ENCODE assay signal across 1 cellular context in genomic region chr6:127121637-127121960, GRCh38.
TF ChIP-seq lines count a peak whose summit lies in the region.

No MANE protein-coding gene starts in this region.

TF ChIP-seq in GM23338, 12 proteins besides CTCF, POLR2A, EP300 and RAD21 (continued from another document):
- TF ChIP-seq NANOG (IDR thresholded peaks at IDR 0.05; ENCODE audit: borderline replicate concordance) (no peak), EZH2 (IDR thresholded peaks at IDR 0.05; ENCODE audit: low read depth, unreplicated experiment) (no peak), CREB1 (CRISPR knock-in tag; IDR thresholded peaks at IDR 0.05; ENCODE audit: low read depth) (no peak), STAT1 (IDR thresholded peaks at IDR 0.05; ENCODE audit: unreplicated experiment) (no peak), EZH2phosphoT487 (IDR thresholded peaks at IDR 0.05; ENCODE audit: unreplicated experiment) (no peak), JUNB (IDR thresholded peaks at IDR 0.05; ENCODE audit: unreplicated experiment) (no peak), ZNF114 (CRISPR knock-in tag; IDR thresholded peaks at IDR 0.05) (no peak), ZNF462 (CRISPR knock-in tag; IDR thresholded peaks at IDR 0.05) (no peak)
- TF ChIP-seq, protein P1, sequence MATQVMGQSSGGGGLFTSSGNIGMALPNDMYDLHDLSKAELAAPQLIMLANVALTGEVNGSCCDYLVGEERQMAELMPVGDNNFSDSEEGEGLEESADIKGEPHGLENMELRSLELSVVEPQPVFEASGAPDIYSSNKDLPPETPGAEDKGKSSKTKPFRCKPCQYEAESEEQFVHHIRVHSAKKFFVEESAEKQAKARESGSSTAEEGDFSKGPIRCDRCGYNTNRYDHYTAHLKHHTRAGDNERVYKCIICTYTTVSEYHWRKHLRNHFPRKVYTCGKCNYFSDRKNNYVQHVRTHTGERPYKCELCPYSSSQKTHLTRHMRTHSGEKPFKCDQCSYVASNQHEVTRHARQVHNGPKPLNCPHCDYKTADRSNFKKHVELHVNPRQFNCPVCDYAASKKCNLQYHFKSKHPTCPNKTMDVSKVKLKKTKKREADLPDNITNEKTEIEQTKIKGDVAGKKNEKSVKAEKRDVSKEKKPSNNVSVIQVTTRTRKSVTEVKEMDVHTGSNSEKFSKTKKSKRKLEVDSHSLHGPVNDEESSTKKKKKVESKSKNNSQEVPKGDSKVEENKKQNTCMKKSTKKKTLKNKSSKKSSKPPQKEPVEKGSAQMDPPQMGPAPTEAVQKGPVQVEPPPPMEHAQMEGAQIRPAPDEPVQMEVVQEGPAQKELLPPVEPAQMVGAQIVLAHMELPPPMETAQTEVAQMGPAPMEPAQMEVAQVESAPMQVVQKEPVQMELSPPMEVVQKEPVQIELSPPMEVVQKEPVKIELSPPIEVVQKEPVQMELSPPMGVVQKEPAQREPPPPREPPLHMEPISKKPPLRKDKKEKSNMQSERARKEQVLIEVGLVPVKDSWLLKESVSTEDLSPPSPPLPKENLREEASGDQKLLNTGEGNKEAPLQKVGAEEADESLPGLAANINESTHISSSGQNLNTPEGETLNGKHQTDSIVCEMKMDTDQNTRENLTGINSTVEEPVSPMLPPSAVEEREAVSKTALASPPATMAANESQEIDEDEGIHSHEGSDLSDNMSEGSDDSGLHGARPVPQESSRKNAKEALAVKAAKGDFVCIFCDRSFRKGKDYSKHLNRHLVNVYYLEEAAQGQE (IDR thresholded peaks at IDR 0.05; ENCODE audit: unreplicated experiment), result no peak
